18 cellular contexts compared by ENCODE assay signal in genomic region chr1:6070450-6070974, GRCh38. TPM values are rescaled to one million over a fixed set of nuclear protein-coding genes. Genes with fewer than 3 reads are reported as not detected.
DNase-seq lines count a peak whose midpoint lies in the region; ATAC-seq, FAIRE-seq and TF ChIP-seq lines count a peak whose summit lies in the region.
"Had no signal": no experiment of that assay in that cellular context is flagged by ENCODE, and none has a peak within 500 bp of the region (broad histone marks: within the 10 kb centered on the region; RNA-seq: fewer than 3 reads in every experiment).

No MANE protein-coding gene starts in this region.

- POLR2A ChIA-PET in HepG2 (lab: Yijun Ruan, JAX), result no interaction called here
- POLR2A ChIA-PET in endothelial cell of umbilical vein (lab: Charles Lee), result no interaction called here
- POLR2A ChIA-PET in PC-9 (lab: Charles Lee; ENCODE audit: unreplicated experiment), result no interaction called here

- no peak overlapping the region for H3K4me2 ChIP-seq in HepG2 (ENCODE audit: low read depth, low read length)
- peak overlapping the region; percentile 8 for H3K4me2 ChIP-seq in endothelial cell of umbilical vein (ENCODE audit: insufficient read depth, low read length)
- no peak overlapping the region for H3K4me2 ChIP-seq in PC-9

- no peak overlapping the region for H2AFZ ChIP-seq in HepG2 (ENCODE audit: low read length)
- no peak overlapping the region for H2AFZ ChIP-seq in endothelial cell of umbilical vein (ENCODE audit: low read depth, low read length)
- H2AFZ ChIP-seq in PC-9, result no peak overlapping the region

- TF ChIP-seq POLR2A in HepG2 (IDR thresholded peaks at IDR 0.05; ENCODE audit: insufficient read depth in 1 of 2, low read depth in 2 of 2, low read length in 2 of 2) (no peak), right lobe of liver (IDR thresholded peaks at IDR 0.05) (no peak), endothelial cell of umbilical vein (IDR thresholded peaks at IDR 0.05; ENCODE audit: low read depth, low read length) (no peak)

- no peaks in the 10 kb centered on the region for H3K9me1 ChIP-seq in endothelial cell of umbilical vein (replicated peaks; ENCODE audit: control insufficient read depth, extremely low read depth, insufficient read depth, low read length)

- no peaks in the 10 kb centered on the region for H3K9me2 ChIP-seq in PC-9 (ENCODE audit: insufficient read depth)

- H3K36me3 ChIP-seq in HepG2 (replicated peaks in 1 of 2; ENCODE audit: control insufficient read depth in 1 of 2, insufficient read depth in 2 of 2, low read length in 2 of 2) (no peaks in the 10 kb centered on the region; a peak in 1 of 5 replicates), right lobe of liver (no peaks in the 10 kb centered on the region), endothelial cell of umbilical vein (ENCODE audit: control insufficient read depth in 2 of 2, extremely low read depth in 1 of 2, insufficient read depth in 2 of 2, low read length in 2 of 2) (no peaks in the 10 kb centered on the region), PC-9 (ENCODE audit: low read depth) (no peaks in the 10 kb centered on the region)
- H3K36me3 ChIP-seq: BE2C, HAP-1 had no signal

- no peaks in the 10 kb centered on the region for H3F3A ChIP-seq in PC-9 (ENCODE audit: insufficient read depth, low read depth)

- no peaks in the 10 kb centered on the region for H3K27me3 Mint-ChIP-seq in activated T-helper 17 cell treated with anti-CD3 and anti-CD28 coated beads, Interleukin-2, amount 50 U/mL, for 72 hours
- H3K27me3 Mint-ChIP-seq: CD4-positive, CD25-positive, alpha-beta regulatory T cell; CD8-positive, alpha-beta memory T cell had no signal

- dilution Hi-C loops in endothelial cell of umbilical vein (cut with MboI; ENCODE audit: extremely low pct_ligation_motif_present, low sequenced_read_pairs), result no loop called here

- CTCF ChIA-PET in HepG2 (lab: Yijun Ruan, JAX; ENCODE audit: low intra/inter-chr PET ratio, low total read pairs), result no interaction called here
- CTCF ChIA-PET in endothelial cell of umbilical vein (lab: Charles Lee), result interaction anchor here (1.0 to 1.4 kb wide), 5 partner anchors 12 to 134 kb away, joined by 3 to 4 read pairs (median 3); no protein-coding TSS in a partner anchor
- CTCF ChIA-PET in PC-9 (lab: Charles Lee), result no interaction called here

- H3K4me1 Mint-ChIP-seq in activated T-helper 17 cell treated with anti-CD3 and anti-CD28 coated beads, Interleukin-2, amount 50 U/mL, for 72 hours, result no peaks in the 10 kb centered on the region

- no peaks in the 10 kb centered on the region for H3K79me2 ChIP-seq in HepG2 (ENCODE audit: insufficient read depth, low read length)
- no peaks in the 10 kb centered on the region for H3K79me2 ChIP-seq in endothelial cell of umbilical vein (ENCODE audit: control insufficient read depth, insufficient read depth, low read length)
- H3K79me2 ChIP-seq in PC-9 (ENCODE audit: low read depth), result no peaks in the 10 kb centered on the region

- H3K27me3 ChIP-seq in HepG2 (ENCODE audit: control insufficient read depth in 1 of 2, insufficient read depth in 2 of 2, low read length in 2 of 2) (peaks cover 0 to 1% of the 10 kb centered on the region in 2 experiments; a peak in 2 of 5 replicates), right lobe of liver (no peaks in the 10 kb centered on the region), endothelial cell of umbilical vein (ENCODE audit: control insufficient read depth in 2 of 2, insufficient read depth in 2 of 2, low read length in 2 of 2) (no peaks in the 10 kb centered on the region), PC-9 (ENCODE audit: insufficient read depth, low read depth) (no peaks in the 10 kb centered on the region)
- H3K27me3 ChIP-seq: BE2C had no signal

- H3K36me3 Mint-ChIP-seq in activated T-helper 17 cell treated with anti-CD3 and anti-CD28 coated beads, Interleukin-2, amount 50 U/mL, for 72 hours (ENCODE audit: low read depth), result peaks cover 81% of the 10 kb centered on the region

- H3K9me3 ChIP-seq in HepG2 (ENCODE audit: low read length) (no peaks in the 10 kb centered on the region), right lobe of liver (no peaks in the 10 kb centered on the region), endothelial cell of umbilical vein (replicated peaks; ENCODE audit: control insufficient read depth, insufficient read depth, low read length) (no peaks in the 10 kb centered on the region), PC-9 (ENCODE audit: insufficient read depth, low read depth) (no peaks in the 10 kb centered on the region)
- H3K9me3 ChIP-seq: BE2C, HAP-1 had no signal

- H3K27ac ChIP-seq in HepG2 (ENCODE audit: extremely low read length, insufficient read depth, low read length) (no peak overlapping the region), right lobe of liver (no peak overlapping the region), endothelial cell of umbilical vein (ENCODE audit: insufficient read depth, low read depth, low read length) (no peak overlapping the region), PC-9 (no peak overlapping the region)

- no peak overlapping the region for H3K9ac ChIP-seq in HepG2 (ENCODE audit: insufficient read depth, low read depth, low read length)
- no peak overlapping the region for H3K9ac ChIP-seq in endothelial cell of umbilical vein (replicated peaks; ENCODE audit: extremely low read depth, insufficient read depth, low read length)

- no peak for TF ChIP-seq RAD21 in HepG2 (CRISPR knock-in tag; IDR thresholded peaks at IDR 0.05)

- H4K20me1 ChIP-seq in HepG2 (ENCODE audit: insufficient read depth, low read length) (no peaks in the 10 kb centered on the region), endothelial cell of umbilical vein (replicated peaks; ENCODE audit: control insufficient read depth, extremely low read depth, insufficient read depth, low read length) (no peaks in the 10 kb centered on the region), PC-9 (ENCODE audit: insufficient read depth) (no peaks in the 10 kb centered on the region)

- TF ChIP-seq EP300 in HepG2 (IDR thresholded peaks at IDR 0.05; ENCODE audit: low read depth in 2 of 2, low read length in 2 of 2), result no peak
- TF ChIP-seq EP300 in HepG2 (CRISPR knock-in tag; IDR thresholded peaks at IDR 0.05; ENCODE audit: borderline replicate concordance), result no peak

- FAIRE-seq in HepG2 (lab: Jason Lieb, UNC), result no peak
- FAIRE-seq in endothelial cell of umbilical vein (lab: Jason Lieb, UNC), result peak; percentile 37
- FAIRE-seq: A204.1, GM12892, GM18507 had no signal

- no peak overlapping the region for H3K4me3 Mint-ChIP-seq in activated T-helper 17 cell treated with anti-CD3 and anti-CD28 coated beads, Interleukin-2, amount 50 U/mL, for 72 hours
- H3K4me3 Mint-ChIP-seq: CD4-positive, CD25-positive, alpha-beta regulatory T cell; CD8-positive, alpha-beta memory T cell had no signal

- BruUV-seq in HepG2 (replicated peaks; lab: Mats Ljungman, UMichigan) (no TSS peak), endothelial cell of umbilical vein (replicated peaks; lab: Mats Ljungman, UMichigan) (no TSS peak), PC-9 (replicated peaks; lab: Mats Ljungman, UMichigan) (no TSS peak)

- WGBS in HepG2 (ENCODE audit: low lambda C conversion rate), result 53% methylated on average over 9 of the region's 9 CpGs
- WGBS in right lobe of liver (ENCODE audit: insufficient coverage, low coverage, low lambda C conversion rate, missing lambda C conversion rate), result 57% methylated on average over 9 of the region's 9 CpGs

- no peaks in the 10 kb centered on the region for H3K9me3 Mint-ChIP-seq in activated T-helper 17 cell treated with anti-CD3 and anti-CD28 coated beads, Interleukin-2, amount 50 U/mL, for 72 hours
- H3K9me3 Mint-ChIP-seq: CD4-positive, CD25-positive, alpha-beta regulatory T cell; CD8-positive, alpha-beta memory T cell had no signal

- no peak overlapping the region for H3K4me3 ChIP-seq in HepG2 (replicated peaks in 1 of 3; ENCODE audit: insufficient read depth in 1 of 3, low read depth in 2 of 3, low read length in 3 of 3)
- H3K4me3 ChIP-seq in right lobe of liver, result no peak overlapping the region
- H3K4me3 ChIP-seq in endothelial cell of umbilical vein (replicated peaks in 1 of 3; ENCODE audit: insufficient read depth in 1 of 3, low read depth in 1 of 3, low read length in 3 of 3), result no peak overlapping the region
- H3K4me3 ChIP-seq in PC-9, result no peak overlapping the region
- H3K4me3 ChIP-seq: HAP-1 had no signal

- H3K4me1 ChIP-seq in HepG2 (ENCODE audit: insufficient read depth, low read length), result no peaks in the 10 kb centered on the region
- H3K4me1 ChIP-seq in right lobe of liver, result no peaks in the 10 kb centered on the region
- H3K4me1 ChIP-seq in endothelial cell of umbilical vein (ENCODE audit: control insufficient read depth, extremely low read depth, insufficient read depth, low read length), result peaks cover 7% of the 10 kb centered on the region
- no peaks in the 10 kb centered on the region for H3K4me1 ChIP-seq in PC-9 (replicated peaks; ENCODE audit: insufficient read depth)
- H3K4me1 ChIP-seq: BE2C, HAP-1 had no signal

- intact Hi-C loops in HepG2 (cut with micrococcal nuclease; ENCODE audit: unreplicated experiment), result no loop called here
- intact Hi-C loops in right lobe of liver (cut with DNase I), result no loop called here
- intact Hi-C loops in endothelial cell of umbilical vein (cut with micrococcal nuclease), result loop anchor here (1.0 kb wide), 1 partner anchor 12 kb away; no protein-coding TSS in a partner anchor
- intact Hi-C loops in PC-9 (cut with micrococcal nuclease; ENCODE audit: unreplicated experiment), result no loop called here

- in situ Hi-C loops in HepG2 (cut with HindIII; ENCODE audit: extremely low pct_ligation_motif_present, low pct_unique_long_range_greater_than_20kb), result no loop called here

- no peak for TF ChIP-seq CTCF in HepG2 (CRISPR knock-in tag; IDR thresholded peaks at IDR 0.05)
- no peak for TF ChIP-seq CTCF in right lobe of liver (IDR thresholded peaks at IDR 0.05)
- no peak for TF ChIP-seq CTCF in endothelial cell of umbilical vein (IDR thresholded peaks at IDR 0.05; ENCODE audit: extremely low read depth in 1 of 2, insufficient read depth in 1 of 2, low read depth in 1 of 2, low read length in 2 of 2)
- TF ChIP-seq CTCF in PC-9 (conservative IDR thresholded peaks at IDR 0.05), result no peak

- peak overlapping the region; percentile 10 for H3K27ac Mint-ChIP-seq in activated T-helper 17 cell treated with anti-CD3 and anti-CD28 coated beads, Interleukin-2, amount 50 U/mL, for 72 hours
- H3K27ac Mint-ChIP-seq: CD4-positive, CD25-positive, alpha-beta regulatory T cell had no signal

- DNase-seq in HepG2 (ENCODE audit: low spot score) (no peak), right lobe of liver (no peak), endothelial cell of umbilical vein (ENCODE audit: low read depth, low spot score) (peak; percentile 33), PC-9 (no peak)
- DNase-seq: ACHN; BE2C; C1 segment of cervical spinal cord; CD4-positive, CD25-positive, alpha-beta regulatory T cell; CD8-positive, alpha-beta memory T cell; COR-L47; DMS 273 treated with DMSO at 0.1 percent for 48 hours; GDM1 had no signal

- ATAC-seq in HepG2, result no peak
- no peak for ATAC-seq in right lobe of liver
- ATAC-seq in activated T-helper 17 cell treated with anti-CD3 and anti-CD28 coated beads, Interleukin-2, amount 50 U/mL, for 72 hours (replicated peaks), result no peak
- ATAC-seq in GM21381 (IDR thresholded peaks at IDR 0.05; ENCODE audit: unreplicated experiment), result no peak

RNA-seq across cellular contexts. Expression of gene KCNAB2, which starts 24.8 kb away (rescaled TPM):
- total RNA-seq in HepG2 (2016; rRNA removed; fragmentation: Illumina TruSeq; extraction: Trizol), result 6.2 and 6.9 TPM in 2 replicates
- total RNA-seq in HepG2 (2016; cell fraction: cytosol; rRNA removed; fragmentation: Illumina TruSeq; extraction: Trizol; ENCODE audit: low read depth), result 2.4 and 4.5 TPM in 2 replicates
- 5.5 and 6.9 TPM in 2 replicates for total RNA-seq in HepG2 (2016; cell fraction: insoluble cytoplasmic fraction; rRNA removed; fragmentation: Illumina TruSeq; extraction: Trizol)
- total RNA-seq in HepG2 (2016; cell fraction: membrane; rRNA removed; fragmentation: Illumina TruSeq; extraction: Trizol), result 5.4 and 6.7 TPM in 2 replicates
- total RNA-seq in HepG2 (2016; cell fraction: nucleus; rRNA removed; fragmentation: Illumina TruSeq; extraction: Trizol), result 4.9 and 5.4 TPM in 2 replicates
- 8.8 and 11.7 TPM in 2 replicates for polyA plus RNA-seq in HepG2 (2011; rRNA removed)
- polyA plus RNA-seq in HepG2 (2011; cell fraction: cytosol; rRNA removed), result 6.5 and 7.2 TPM in 2 replicates
- 30.5 and 35.5 TPM in 2 replicates for polyA plus RNA-seq in HepG2 (2011; cell fraction: nucleus; rRNA removed)
- polyA plus RNA-seq in HepG2 (2012), result 6.4 and 8.3 TPM in 2 replicates
- 3.7 and 4.2 TPM in 2 replicates for polyA plus RNA-seq in HepG2 (2016; cell fraction: cytosol; fragmentation: Illumina TruSeq; extraction: Trizol; ENCODE audit: low read depth)
- polyA plus RNA-seq in HepG2 (2016; cell fraction: insoluble cytoplasmic fraction; fragmentation: Illumina TruSeq; extraction: Trizol; ENCODE audit: low read depth), result 5.7 and 8.4 TPM in 2 replicates
- polyA plus RNA-seq in HepG2 (2016; cell fraction: membrane; fragmentation: Illumina TruSeq; extraction: Trizol; ENCODE audit: low read depth), result 4.3 and 4.4 TPM in 2 replicates
- polyA plus RNA-seq in HepG2 (2016; cell fraction: nucleus; fragmentation: Illumina TruSeq; extraction: Trizol; ENCODE audit: insufficient read depth, low read depth), result 13.3 and 15.1 TPM in 2 replicates
- polyA minus RNA-seq in HepG2 (2011; rRNA and poly(A)+ RNA removed; ENCODE audit: low replicate concordance), result 7.0 and 40.0 TPM in 2 replicates
- polyA minus RNA-seq in HepG2 (2011; cell fraction: cytosol; rRNA and poly(A)+ RNA removed), result 5.6 and 6.2 TPM in 2 replicates
- polyA minus RNA-seq in HepG2 (2011; cell fraction: nucleus; rRNA and poly(A)+ RNA removed), result 8.2 and 11.2 TPM in 2 replicates
- 10 to 100 TPM in 2 of 6 experiments, 1 to 10 TPM in 4; 4.4 to 14.8 (median 6.9) TPM for total RNA-seq in right lobe of liver
- 100 to 1,000 TPM; 407 to 432 TPM for total RNA-seq in activated T-helper 17 cell treated with anti-CD3 and anti-CD28 coated beads, Interleukin-2, amount 50 U/mL, for 72 hours
- total RNA-seq in endothelial cell of umbilical vein, result 3.8 and 4.6 TPM in 2 replicates
- 2.2 and 2.4 TPM in 2 replicates for polyA plus RNA-seq in endothelial cell of umbilical vein
- 1.8 and 2.4 TPM in 2 replicates for polyA plus RNA-seq in endothelial cell of umbilical vein (2011; cell fraction: cytosol; rRNA removed)
- polyA plus RNA-seq in endothelial cell of umbilical vein (2011; cell fraction: nucleus; rRNA removed), result 6.3 and 7.0 TPM in 2 replicates
- 3.5 and 5.9 TPM in 2 replicates for polyA plus RNA-seq in endothelial cell of umbilical vein (2012)
- polyA minus RNA-seq in endothelial cell of umbilical vein, result 1.5 and 1.8 TPM in 2 replicates
- 24.4 TPM for polyA minus RNA-seq in endothelial cell of umbilical vein (2011; cell fraction: cytosol; rRNA and poly(A)+ RNA removed)
- polyA minus RNA-seq in endothelial cell of umbilical vein (2011; cell fraction: nucleus; rRNA and poly(A)+ RNA removed), result 1.9 and 5.2 TPM in 2 replicates
- 19.6 and 21.4 TPM in 2 replicates for total RNA-seq in PC-9 (2021)

Comparison
In these comparisons a context has a peak if more than half of its experiments do, and no peak if none do; other contexts are left out.
1. RNA of gene KCNAB2, which starts 24.8 kb away (total RNA-seq): 407 to 432 TPM in activated T-helper 17 cell treated with anti-CD3 and anti-CD28 coated beads, Interleukin-2, amount 50 U/mL, for 72 hours; 19.6 to 21.4 TPM in PC-9, 4.4 to 14.8 TPM in right lobe of liver, 2.4 to 6.9 TPM in HepG2 and 3.8 to 4.6 TPM in endothelial cell of umbilical vein; every median in the first group is over 10 times any median in the second.